1 cellular context compared by ENCODE assay signal in genomic region chr13:52850396-52851152, GRCh38.
TF ChIP-seq lines count a peak whose summit lies in the region.

No MANE protein-coding gene starts in this region.

TF ChIP-seq in A549, 52 proteins besides CTCF, POLR2A, EP300 and RAD21 (continued from another document):
- TF ChIP-seq REST (IDR thresholded peaks at IDR 0.05) (peak; percentile 95), FOSB (CRISPR knock-in tag; IDR thresholded peaks at IDR 0.05) (no peak), RCOR1 (IDR thresholded peaks at IDR 0.05; ENCODE audit: low read depth, low read length) (no peak), KDM5A (IDR thresholded peaks at IDR 0.05) (no peak), CBX2 (IDR thresholded peaks at IDR 0.05; ENCODE audit: borderline replicate concordance, low read depth) (no peak), MAFK (IDR thresholded peaks at IDR 0.05; ENCODE audit: partially characterized antibody) (no peak), USF2 (IDR thresholded peaks at IDR 0.05) (no peak), HES2 (IDR thresholded peaks at IDR 0.05) (no peak), MYC (IDR thresholded peaks at IDR 0.05; ENCODE audit: borderline replicate concordance, low read length) (no peak), SMC3 (IDR thresholded peaks at IDR 0.05) (no peak), HOXB13 (CRISPR knock-in tag; IDR thresholded peaks at IDR 0.05; ENCODE audit: low read depth) (no peak), HOXA7 (CRISPR knock-in tag; IDR thresholded peaks at IDR 0.05) (no peak)
